Comparison of ENCODE assay signal across 11 cellular contexts in genomic region chr11:1017269-1018005, GRCh38.
DNase-seq lines count a peak whose midpoint lies in the region; ATAC-seq and TF ChIP-seq lines count a peak whose summit lies in the region.
"Had no signal": no experiment of that assay in that cellular context is flagged by ENCODE, and none has a peak within 500 bp of the region (broad histone marks: within the 10 kb centered on the region; RNA-seq: fewer than 3 reads in every experiment).

No MANE protein-coding gene starts in this region.

- CTCF ChIA-PET in RWPE1 (lab: Yijun Ruan, JAX): interaction anchor here (0.6 kb wide), 1 partner anchor 15 kb away, joined by 3 read pairs; no protein-coding TSS in a partner anchor

- no peak overlapping the region for H3K4me2 ChIP-seq in MM.1S (ENCODE audit: low read depth, low read length)

- H3K27me3 Mint-ChIP-seq in activated naive CD8-positive, alpha-beta T cell treated with anti-CD3 and anti-CD28 coated beads, Interleukin-2, amount 50 U/mL, for 24 hours: no peaks in the 10 kb centered on the region
- no peaks in the 10 kb centered on the region for H3K27me3 Mint-ChIP-seq in stimulated activated memory B cell treated with anti-CD40 and anti-IgM and Interleukin-4, amounts not matched to agents 10 μg/mL and 1 μg/mL and 100 μg/mL, for 72 hours

- peaks cover 22% of the 10 kb centered on the region for H3K4me1 Mint-ChIP-seq in activated naive CD8-positive, alpha-beta T cell treated with anti-CD3 and anti-CD28 coated beads, Interleukin-2, amount 50 U/mL, for 24 hours
- peaks cover 19% of the 10 kb centered on the region for H3K4me1 Mint-ChIP-seq in stimulated activated memory B cell treated with anti-CD40 and anti-IgM and Interleukin-4, amounts not matched to agents 10 μg/mL and 1 μg/mL and 100 μg/mL, for 72 hours

- POLR2A ChIA-PET in RWPE1 (lab: Yijun Ruan, JAX; ENCODE audit: low non-redundant PET): interaction anchor here (0.6 kb wide), 1 partner anchor 33 kb away, joined by 3 read pairs; no protein-coding TSS in a partner anchor

- H3F3A ChIP-seq in MM.1S (ENCODE audit: insufficient read depth, low read length): no peaks in the 10 kb centered on the region

- no peaks in the 10 kb centered on the region; the same call in 1 of the 2 replicates for H4K20me1 ChIP-seq in MM.1S (ENCODE audit: insufficient read depth, low read length)

- H3K27me3 ChIP-seq in MM.1S (replicated peaks; ENCODE audit: insufficient read depth, low read length): no peaks in the 10 kb centered on the region
- H3K27me3 ChIP-seq: spleen had no signal

- peak; percentile 58 for DNase-seq in activated CD8-positive, alpha-beta memory T cell treated with anti-CD3 and anti-CD28 coated beads, Interleukin-2, amount 50 U/mL, for 48 hours
- DNase-seq in activated CD8-positive, alpha-beta memory T cell treated with anti-CD3 and anti-CD28 coated beads, Interleukin-2, amount 50 U/mL, for 4 hours: no peak
- DNase-seq in activated naive CD8-positive, alpha-beta T cell treated with anti-CD3 and anti-CD28 coated beads, Interleukin-2, amount 50 U/mL, for 24 hours: peak; percentile 15
- DNase-seq in kidney tubule cell (ENCODE audit: low spot score) (peak; percentile 15), RWPE1 (ENCODE audit: low spot score) (no peak), MM.1S (no peak), NCI-H1436 treated with DMSO at 0.1 percent for 48 hours (lab: John Stamatoyannopoulos, UW) (no peak)
- DNase-seq: DMS79 treated with DMSO at 0.1 percent for 48 hours, NCI-H1436, spleen had no signal

- peaks cover 12% of the 10 kb centered on the region for H3K36me3 Mint-ChIP-seq in activated naive CD8-positive, alpha-beta T cell treated with anti-CD3 and anti-CD28 coated beads, Interleukin-2, amount 50 U/mL, for 24 hours (ENCODE audit: low read depth)
- peaks cover 20% of the 10 kb centered on the region for H3K36me3 Mint-ChIP-seq in stimulated activated memory B cell treated with anti-CD40 and anti-IgM and Interleukin-4, amounts not matched to agents 10 μg/mL and 1 μg/mL and 100 μg/mL, for 72 hours

- peak overlapping the region; percentile 0 for H3K27ac Mint-ChIP-seq in activated naive CD8-positive, alpha-beta T cell treated with anti-CD3 and anti-CD28 coated beads, Interleukin-2, amount 50 U/mL, for 24 hours
- H3K27ac Mint-ChIP-seq in stimulated activated memory B cell treated with anti-CD40 and anti-IgM and Interleukin-4, amounts not matched to agents 10 μg/mL and 1 μg/mL and 100 μg/mL, for 72 hours: no peak overlapping the region

- H3K79me2 ChIP-seq in MM.1S (ENCODE audit: low read length): no peaks in the 10 kb centered on the region

- H3K9me3 Mint-ChIP-seq in activated naive CD8-positive, alpha-beta T cell treated with anti-CD3 and anti-CD28 coated beads, Interleukin-2, amount 50 U/mL, for 24 hours: peaks cover 19% of the 10 kb centered on the region
- H3K9me3 Mint-ChIP-seq in stimulated activated memory B cell treated with anti-CD40 and anti-IgM and Interleukin-4, amounts not matched to agents 10 μg/mL and 1 μg/mL and 100 μg/mL, for 72 hours: peaks cover 18% of the 10 kb centered on the region

- no peaks in the 10 kb centered on the region for H3K36me3 ChIP-seq in MM.1S (replicated peaks; ENCODE audit: insufficient read depth, low read length)

- no peaks in the 10 kb centered on the region for H3K9me2 ChIP-seq in MM.1S (replicated peaks; ENCODE audit: insufficient read depth, low read length)

- H3K4me3 ChIP-seq in MM.1S (ENCODE audit: low read length): no peak overlapping the region
- H3K4me3 ChIP-seq: spleen had no signal

- no peaks in the 10 kb centered on the region for H3K9me3 ChIP-seq in MM.1S (replicated peaks; ENCODE audit: insufficient read depth, low read length)
- H3K9me3 ChIP-seq: spleen had no signal

- no peaks in the 10 kb centered on the region for H3K4me1 ChIP-seq in MM.1S (ENCODE audit: low read length)

- H3K4me3 Mint-ChIP-seq in activated naive CD8-positive, alpha-beta T cell treated with anti-CD3 and anti-CD28 coated beads, Interleukin-2, amount 50 U/mL, for 24 hours: no peak overlapping the region
- no peak overlapping the region for H3K4me3 Mint-ChIP-seq in stimulated activated memory B cell treated with anti-CD40 and anti-IgM and Interleukin-4, amounts not matched to agents 10 μg/mL and 1 μg/mL and 100 μg/mL, for 72 hours

- no peak overlapping the region for H2AFZ ChIP-seq in MM.1S (ENCODE audit: low read length)

- no peak for TF ChIP-seq CTCF in RWPE1 (conservative IDR thresholded peaks at IDR 0.05; ENCODE audit: low read depth)
- TF ChIP-seq CTCF in MM.1S (IDR thresholded peaks at IDR 0.05; ENCODE audit: low read length): no peak

- ATAC-seq in activated naive CD8-positive, alpha-beta T cell treated with anti-CD3 and anti-CD28 coated beads, Interleukin-2, amount 50 U/mL, for 24 hours: peak; percentile 21
- peak; percentile 25 for ATAC-seq in stimulated activated memory B cell treated with anti-CD40 and anti-IgM and Interleukin-4, amounts not matched to agents 10 μg/mL and 1 μg/mL and 100 μg/mL, for 72 hours

- H3K9ac ChIP-seq in MM.1S (ENCODE audit: low read length): no peak overlapping the region

- H3K27ac ChIP-seq in RWPE1 (no peak overlapping the region), MM.1S (ENCODE audit: low read length) (no peak overlapping the region)
- H3K27ac ChIP-seq: spleen had no signal

Comparison
In these comparisons a context has a peak if more than half of its experiments do, and no peak if none do; other contexts are left out.
1. DNase-seq: peak in activated CD8-positive, alpha-beta memory T cell treated with anti-CD3 and anti-CD28 coated beads, Interleukin-2, amount 50 U/mL, for 48 hours (single experiment), activated naive CD8-positive, alpha-beta T cell treated with anti-CD3 and anti-CD28 coated beads, Interleukin-2, amount 50 U/mL, for 24 hours (single experiment) and kidney tubule cell (single experiment); none in activated CD8-positive, alpha-beta memory T cell treated with anti-CD3 and anti-CD28 coated beads, Interleukin-2, amount 50 U/mL, for 4 hours (single experiment), RWPE1 (single experiment), MM.1S (single experiment) and NCI-H1436 treated with DMSO at 0.1 percent for 48 hours (single experiment).